ENCODE assay signal across 20 cellular contexts in the genomic region with DNA sequence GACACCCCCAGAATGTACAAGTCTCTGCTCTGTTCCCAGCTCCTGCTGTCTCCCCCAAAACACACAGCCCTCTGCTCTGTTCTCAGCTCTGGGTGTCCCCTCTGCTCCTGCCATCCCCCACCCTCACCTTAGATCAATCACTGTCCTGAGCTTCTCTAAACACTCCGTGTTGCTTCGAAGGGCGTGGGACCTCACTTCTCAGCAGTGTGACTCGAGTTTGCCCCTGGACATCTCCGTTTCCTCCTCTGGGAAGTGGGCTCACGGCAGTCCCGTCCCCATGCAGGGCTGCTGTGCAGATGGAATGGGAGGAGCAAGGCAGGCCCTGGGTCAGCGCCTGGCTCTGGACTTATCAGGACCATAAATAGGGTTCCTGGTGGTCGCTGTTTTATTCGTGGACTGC.
A peak's percentile ranks its signal among the peaks of the same experiment; 100 is the strongest.
DNase-seq lines count a peak whose midpoint lies in the region; ATAC-seq and TF ChIP-seq lines count a peak whose summit lies in the region.
"Had no signal": no experiment of that assay in that cellular context is flagged by ENCODE, and none has a peak within 500 bp of the region (broad histone marks: within the 10 kb centered on the region; RNA-seq: fewer than 3 reads in every experiment).

No MANE protein-coding gene starts in this region.

- peak overlapping the region; percentile 64 for H3K27ac Mint-ChIP-seq in activated naive CD4-positive, alpha-beta T cell treated with anti-CD3 and anti-CD28 coated beads, Interleukin-2, amount 10 ng/mL, durations not matched to agents 7 days and 5 days
- no peak overlapping the region for H3K27ac Mint-ChIP-seq in activated naive CD4-positive, alpha-beta T cell treated with anti-CD3 and anti-CD28 coated beads, Interleukin-2, amount 50 U/mL, for 72 hours
- peak overlapping the region; percentile 38 for H3K27ac Mint-ChIP-seq in activated T-helper 2 cell treated with anti-CD3 and anti-CD28 coated beads, Interferon-gamma antibody, Interleukin-2, Interleukin-4, amounts not matched to agents 10 μg/mL and 5 μg/mL and 100 μg/mL, durations not matched to agents 14 hours and 24 hours and 36 hours

- H3K4me1 Mint-ChIP-seq in activated naive CD4-positive, alpha-beta T cell treated with anti-CD3 and anti-CD28 coated beads, Interleukin-2, amount 10 ng/mL, durations not matched to agents 7 days and 5 days = peaks cover 23% of the 10 kb centered on the region
- H3K4me1 Mint-ChIP-seq in activated T-helper 2 cell treated with anti-CD3 and anti-CD28 coated beads, Interferon-gamma antibody, Interleukin-2, Interleukin-4, amounts not matched to agents 10 μg/mL and 5 μg/mL and 100 μg/mL, durations not matched to agents 14 hours and 24 hours and 36 hours (ENCODE audit: low read depth) = peaks cover 17% of the 10 kb centered on the region

- no peaks in the 10 kb centered on the region for H3K36me3 Mint-ChIP-seq in activated naive CD4-positive, alpha-beta T cell treated with anti-CD3 and anti-CD28 coated beads, Interleukin-2, amount 10 ng/mL, durations not matched to agents 7 days and 5 days
- H3K36me3 Mint-ChIP-seq in activated naive CD4-positive, alpha-beta T cell treated with anti-CD3 and anti-CD28 coated beads, Interleukin-2, amount 50 U/mL, for 72 hours = peaks cover 16 to 20% of the 10 kb centered on the region in 2 donors
- peaks cover 7% of the 10 kb centered on the region for H3K36me3 Mint-ChIP-seq in activated T-helper 2 cell treated with anti-CD3 and anti-CD28 coated beads, Interferon-gamma antibody, Interleukin-2, Interleukin-4, amounts not matched to agents 10 μg/mL and 5 μg/mL and 100 μg/mL, durations not matched to agents 14 hours and 24 hours and 36 hours (ENCODE audit: low read depth)

- peak; percentile 50 for DNase-seq in DMS53 (lab: John Stamatoyannopoulos, UW)
- DNase-seq in DMS53 treated with DMSO at 0.1 percent for 48 hours (lab: John Stamatoyannopoulos, UW; ENCODE audit: unreplicated experiment) = no peak
- no peak for DNase-seq in activated naive CD4-positive, alpha-beta T cell treated with anti-CD3 and anti-CD28 coated beads, Interleukin-2, amount 10 ng/mL, durations not matched to agents 7 days and 5 days
- DNase-seq in activated naive CD4-positive, alpha-beta T cell treated with anti-CD3 and anti-CD28 coated beads, Interleukin-2, amount 50 U/mL, for 72 hours (ENCODE audit: low spot score in 2 of 2) = no peak
- DNase-seq in activated T-helper 2 cell treated with anti-CD3 and anti-CD28 coated beads, Interferon-gamma antibody, Interleukin-2, Interleukin-4, amounts not matched to agents 10 μg/mL and 5 μg/mL and 100 μg/mL, durations not matched to agents 14 hours and 24 hours and 36 hours (ENCODE audit: low spot score) = no peak
- DNase-seq in osteoblast (ENCODE audit: insufficient read length, low spot score, missing footprints) = peak; percentile 43
- DNase-seq in mesenteric fat pad (ENCODE audit: low spot score) = no peak
- DNase-seq: KG1, NCI-H1105, NCI-H2029, NCI-H2227 treated with DMSO at 0.1 percent for 48 hours, NCI-H748 treated with DMSO at 0.1 percent for 48 hours, SIG-M5 had no signal

- peaks cover 27% of the 10 kb centered on the region for H3K27me3 ChIP-seq in osteoblast (ENCODE audit: insufficient read depth, low read length)

- H3K36me3 ChIP-seq in osteoblast (ENCODE audit: insufficient read depth, low read length) = no peaks in the 10 kb centered on the region
- H3K36me3 ChIP-seq: HAP-1 had no signal

- H3K4me3 ChIP-seq in osteoblast (ENCODE audit: insufficient read depth, low read length) = no peak overlapping the region
- H3K4me3 ChIP-seq: GM12878, HAP-1, PC-9 had no signal

- intact Hi-C loops in activated T-helper 2 cell treated with anti-CD3 and anti-CD28 coated beads, Interferon-gamma antibody, Interleukin-2, Interleukin-4, amounts not matched to agents 10 μg/mL and 5 μg/mL and 100 μg/mL, durations not matched to agents 14 hours and 24 hours and 36 hours (cut with micrococcal nuclease) = loop anchor here (2.0 to 10.0 kb wide), 2 partner anchors 57 to 407 kb away; no protein-coding TSS in a partner anchor

- H3K79me2 ChIP-seq in osteoblast (ENCODE audit: insufficient read depth, low read length) = no peaks in the 10 kb centered on the region

- CTCF ChIA-PET in activated naive CD4-positive, alpha-beta T cell treated with anti-CD3 and anti-CD28 coated beads, Interleukin-2, amount 10 ng/mL, durations not matched to agents 7 days and 5 days (lab: Charles Lee) = no interaction called here

- H3K9me3 Mint-ChIP-seq in activated naive CD4-positive, alpha-beta T cell treated with anti-CD3 and anti-CD28 coated beads, Interleukin-2, amount 10 ng/mL, durations not matched to agents 7 days and 5 days = peaks cover 9% of the 10 kb centered on the region
- peaks cover 8 to 9% of the 10 kb centered on the region in 2 donors for H3K9me3 Mint-ChIP-seq in activated naive CD4-positive, alpha-beta T cell treated with anti-CD3 and anti-CD28 coated beads, Interleukin-2, amount 50 U/mL, for 72 hours
- H3K9me3 Mint-ChIP-seq in activated T-helper 2 cell treated with anti-CD3 and anti-CD28 coated beads, Interferon-gamma antibody, Interleukin-2, Interleukin-4, amounts not matched to agents 10 μg/mL and 5 μg/mL and 100 μg/mL, durations not matched to agents 14 hours and 24 hours and 36 hours = peaks cover 20% of the 10 kb centered on the region

- no peak for ATAC-seq in activated naive CD4-positive, alpha-beta T cell treated with anti-CD3 and anti-CD28 coated beads, Interleukin-2, amount 50 U/mL, for 72 hours
- ATAC-seq in GM21528 (IDR thresholded peaks at IDR 0.05; ENCODE audit: low FRiP score, unreplicated experiment) = no peak

- H3K4me2 ChIP-seq in osteoblast (ENCODE audit: insufficient read depth, low read length) = no peak overlapping the region
- H3K4me2 ChIP-seq: PC-9 had no signal

- H3K27me3 Mint-ChIP-seq in activated naive CD4-positive, alpha-beta T cell treated with anti-CD3 and anti-CD28 coated beads, Interleukin-2, amount 10 ng/mL, durations not matched to agents 7 days and 5 days = peaks cover 57% of the 10 kb centered on the region
- H3K27me3 Mint-ChIP-seq in activated T-helper 2 cell treated with anti-CD3 and anti-CD28 coated beads, Interferon-gamma antibody, Interleukin-2, Interleukin-4, amounts not matched to agents 10 μg/mL and 5 μg/mL and 100 μg/mL, durations not matched to agents 14 hours and 24 hours and 36 hours (ENCODE audit: low read depth) = peaks cover 2% of the 10 kb centered on the region

- peaks cover 9% of the 10 kb centered on the region for H3K9me3 ChIP-seq in osteoblast (ENCODE audit: low read depth, low read length)
- H3K9me3 ChIP-seq: HAP-1 had no signal

- TF ChIP-seq CTCF in osteoblast (IDR thresholded peaks at IDR 0.05; ENCODE audit: extremely low read depth, low read depth, low read length) = no peak

- peaks cover 19% of the 10 kb centered on the region for H3K4me1 ChIP-seq in osteoblast (ENCODE audit: insufficient read depth, low read length)
- H3K4me1 ChIP-seq: HAP-1 had no signal

- peaks cover 7% of the 10 kb centered on the region for H4K20me1 ChIP-seq in osteoblast (ENCODE audit: insufficient read depth, low read length)

- no peak overlapping the region for H3K27ac ChIP-seq in osteoblast (ENCODE audit: low read depth, low read length)
- H3K27ac ChIP-seq: 22Rv1, C4-2B, PC-9, RWPE1 had no signal

- H2AFZ ChIP-seq in osteoblast (ENCODE audit: low read length) = no peak overlapping the region
- H2AFZ ChIP-seq: PC-9 had no signal

- H3K4me3 Mint-ChIP-seq in activated naive CD4-positive, alpha-beta T cell treated with anti-CD3 and anti-CD28 coated beads, Interleukin-2, amount 10 ng/mL, durations not matched to agents 7 days and 5 days = no peak overlapping the region
- H3K4me3 Mint-ChIP-seq in activated T-helper 2 cell treated with anti-CD3 and anti-CD28 coated beads, Interferon-gamma antibody, Interleukin-2, Interleukin-4, amounts not matched to agents 10 μg/mL and 5 μg/mL and 100 μg/mL, durations not matched to agents 14 hours and 24 hours and 36 hours (ENCODE audit: low read depth) = no peak overlapping the region

Comparison
In these comparisons a context has a peak if more than half of its experiments do, and no peak if none do; other contexts are left out.
1. DNase-seq: peak in DMS53 (single experiment) and osteoblast (single experiment); none in DMS53 treated with DMSO at 0.1 percent for 48 hours (single experiment), activated naive CD4-positive, alpha-beta T cell treated with anti-CD3 and anti-CD28 coated beads, Interleukin-2, amount 10 ng/mL, durations not matched to agents 7 days and 5 days (single experiment), activated naive CD4-positive, alpha-beta T cell treated with anti-CD3 and anti-CD28 coated beads, Interleukin-2, amount 50 U/mL, for 72 hours (0 of 2), activated T-helper 2 cell treated with anti-CD3 and anti-CD28 coated beads, Interferon-gamma antibody, Interleukin-2, Interleukin-4, amounts not matched to agents 10 μg/mL and 5 μg/mL and 100 μg/mL, durations not matched to agents 14 hours and 24 hours and 36 hours (single experiment) and mesenteric fat pad (single experiment).
2. H3K27ac Mint-ChIP-seq: peak in activated naive CD4-positive, alpha-beta T cell treated with anti-CD3 and anti-CD28 coated beads, Interleukin-2, amount 10 ng/mL, durations not matched to agents 7 days and 5 days (single experiment) and activated T-helper 2 cell treated with anti-CD3 and anti-CD28 coated beads, Interferon-gamma antibody, Interleukin-2, Interleukin-4, amounts not matched to agents 10 μg/mL and 5 μg/mL and 100 μg/mL, durations not matched to agents 14 hours and 24 hours and 36 hours (single experiment); none in activated naive CD4-positive, alpha-beta T cell treated with anti-CD3 and anti-CD28 coated beads, Interleukin-2, amount 50 U/mL, for 72 hours (0 of 2).